Comparison of ENCODE assay signal across 20 cellular contexts in genomic region chr1:51168946-51169345, GRCh38.
DNase-seq lines count a peak whose midpoint lies in the region; ATAC-seq and TF ChIP-seq lines count a peak whose summit lies in the region.
"Had no signal": no experiment of that assay in that cellular context is flagged by ENCODE, and none has a peak within 500 bp of the region (broad histone marks: within the 10 kb centered on the region; RNA-seq: fewer than 3 reads in every experiment).

No MANE protein-coding gene starts in this region.

- H3K4me3 ChIP-seq in SJCRH30 = peak overlapping the region; percentile 18
- no peak overlapping the region for H3K4me3 ChIP-seq in osteoblast (ENCODE audit: insufficient read depth, low read length)
- no peak overlapping the region for H3K4me3 ChIP-seq in PC-3 (ENCODE audit: low read length)

- peak overlapping the region; percentile 91 for H2AFZ ChIP-seq in osteoblast (ENCODE audit: low read length)
- no peak overlapping the region for H2AFZ ChIP-seq in PC-3 (ENCODE audit: low read length)

- no peaks in the 10 kb centered on the region for H3K9me3 ChIP-seq in SJCRH30 (replicated peaks)
- no peaks in the 10 kb centered on the region for H3K9me3 ChIP-seq in osteoblast (ENCODE audit: low read depth, low read length)
- H3K9me3 ChIP-seq in PC-3 (ENCODE audit: low read length) = no peaks in the 10 kb centered on the region

- no peaks in the 10 kb centered on the region for H3K79me2 ChIP-seq in osteoblast (ENCODE audit: insufficient read depth, low read length)
- no peaks in the 10 kb centered on the region for H3K79me2 ChIP-seq in PC-3 (ENCODE audit: low read length)

- DNase-seq in NCI-H524 (lab: John Stamatoyannopoulos, UW) = peak; percentile 1 to 27
- no peak for DNase-seq in NCI-H524 treated with DMSO at 0.1 percent for 48 hours (lab: John Stamatoyannopoulos, UW)
- peak; percentile 83 to 95 for DNase-seq in SJCRH30
- no peak for DNase-seq in osteoblast (ENCODE audit: insufficient read length, low spot score, missing footprints)
- DNase-seq in PC-3 = no peak
- DNase-seq in NCI-H2081 treated with DMSO at 0.1 percent for 48 hours (lab: John Stamatoyannopoulos, UW) = no peak
- DNase-seq: 8988T; AML-193; C1 segment of cervical spinal cord; Calu3; CD8-positive, alpha-beta T cell; NCI-H1417; NCI-H1694 treated with DMSO at 0.1 percent for 48 hours; NCI-H69; SIG-M5 had no signal

- no peak overlapping the region for H3K9ac ChIP-seq in PC-3 (ENCODE audit: low read length)
- H3K9ac ChIP-seq: KMS-11 had no signal

- H3K9me2 ChIP-seq in PC-3 (replicated peaks; ENCODE audit: low read length) = no peaks in the 10 kb centered on the region

- peaks cover 3% of the 10 kb centered on the region for H3F3A ChIP-seq in PC-3 (ENCODE audit: low read length, unreplicated experiment)

- H3K27me3 ChIP-seq in SJCRH30 = no peaks in the 10 kb centered on the region
- H3K27me3 ChIP-seq in osteoblast (ENCODE audit: insufficient read depth, low read length) = no peaks in the 10 kb centered on the region
- H3K27me3 ChIP-seq in PC-3 (ENCODE audit: low read length) = no peaks in the 10 kb centered on the region

- CTCF ChIA-PET in PC-3 (lab: Charles Lee) = interaction anchor here (0.6 kb wide), 1 partner anchor 128 kb away, joined by 3 read pairs; no protein-coding TSS in a partner anchor

- H3K4me2 ChIP-seq in osteoblast (ENCODE audit: insufficient read depth, low read length) (no peak overlapping the region), PC-3 (ENCODE audit: low read length) (no peak overlapping the region)
- H3K4me2 ChIP-seq: KMS-11 had no signal

- ATAC-seq in PC-3 = no peak
- ATAC-seq in HG02759 (IDR thresholded peaks at IDR 0.05; ENCODE audit: unreplicated experiment) = no peak
- ATAC-seq: CD8-positive, alpha-beta T cell; HCT116; Panc1; SK-N-SH treated with all-trans-retinoic acid at 6 μM for 48 hours had no signal

- H3K36me3 ChIP-seq in SJCRH30 = no peaks in the 10 kb centered on the region
- H3K36me3 ChIP-seq in osteoblast (ENCODE audit: insufficient read depth, low read length) = no peaks in the 10 kb centered on the region
- no peaks in the 10 kb centered on the region for H3K36me3 ChIP-seq in PC-3 (ENCODE audit: low read depth, low read length)

- POLR2A ChIA-PET in PC-3 (lab: Charles Lee; ENCODE audit: unreplicated experiment) = no interaction called here

- no TSS peak for BruUV-seq in PC-3 (replicated peaks; lab: Mats Ljungman, UMichigan)

- intact Hi-C loops in PC-3 (cut with micrococcal nuclease) = no loop called here

- peaks cover 33% of the 10 kb centered on the region for H3K4me1 ChIP-seq in SJCRH30
- no peaks in the 10 kb centered on the region for H3K4me1 ChIP-seq in osteoblast (ENCODE audit: insufficient read depth, low read length)
- H3K4me1 ChIP-seq in PC-3 (ENCODE audit: insufficient read depth, low read length) = peaks cover 30% of the 10 kb centered on the region

- H3K27ac ChIP-seq in SJCRH30 (peak overlapping the region; percentile 87), osteoblast (ENCODE audit: low read depth, low read length) (no peak overlapping the region), PC-3 (ENCODE audit: low read length) (no peak overlapping the region)
- H3K27ac ChIP-seq: KMS-11 had no signal

- no peak for TF ChIP-seq CTCF in osteoblast (IDR thresholded peaks at IDR 0.05; ENCODE audit: extremely low read depth, low read depth, low read length)
- TF ChIP-seq CTCF in PC-3 (conservative IDR thresholded peaks at IDR 0.05; ENCODE audit: low read depth, low read length) = no peak

- H4K20me1 ChIP-seq in osteoblast (ENCODE audit: insufficient read depth, low read length) (no peaks in the 10 kb centered on the region), PC-3 (ENCODE audit: low read length) (no peaks in the 10 kb centered on the region)

Comparison
In these comparisons a context has a peak if more than half of its experiments do, and no peak if none do; other contexts are left out.
1. DNase-seq: peak in NCI-H524 (2 of 2) and SJCRH30 (2 of 2); none in NCI-H524 treated with DMSO at 0.1 percent for 48 hours (single experiment), osteoblast (single experiment), PC-3 (single experiment) and NCI-H2081 treated with DMSO at 0.1 percent for 48 hours (single experiment).